Comparison of ENCODE assay signal across 20 cellular contexts in the genomic region with DNA sequence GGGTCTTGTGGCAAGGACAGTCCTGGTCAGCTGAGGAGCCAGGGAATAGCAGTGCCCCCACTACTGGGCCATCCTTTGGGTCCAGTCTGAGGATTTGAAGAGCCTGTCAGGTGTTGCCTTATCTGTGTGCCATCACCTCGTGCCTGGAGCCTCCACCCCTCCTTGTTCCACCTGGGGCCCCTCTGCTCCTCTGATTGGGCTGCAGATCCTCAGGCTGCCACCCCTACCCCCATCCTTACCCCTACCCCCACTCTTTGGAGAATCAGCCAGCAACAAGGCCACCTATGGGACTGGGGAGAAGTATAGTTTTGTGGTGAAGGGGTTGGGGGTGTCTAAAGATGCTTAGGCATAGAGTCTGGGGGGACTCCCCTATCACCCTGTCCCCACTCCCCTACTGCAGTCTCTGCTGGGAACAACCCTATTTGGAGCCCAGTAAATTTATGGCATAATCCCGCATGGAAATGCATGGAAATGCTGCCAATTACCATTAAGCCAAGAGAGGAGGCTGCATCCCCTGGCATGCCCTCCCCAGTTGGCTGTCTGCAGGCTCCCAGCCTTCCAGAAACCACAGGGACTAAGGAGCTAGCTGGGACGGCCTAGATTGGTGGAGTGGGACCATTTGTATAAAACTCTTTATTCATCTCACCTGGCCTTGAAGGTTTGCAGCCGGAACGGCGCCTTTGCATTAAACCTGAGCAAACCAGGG.
DNase-seq lines count a peak whose midpoint lies in the region; ATAC-seq and TF ChIP-seq lines count a peak whose summit lies in the region.
"Had no signal": no experiment of that assay in that cellular context is flagged by ENCODE, and none has a peak within 500 bp of the region (broad histone marks: within the 10 kb centered on the region; RNA-seq: fewer than 3 reads in every experiment).

No MANE protein-coding gene starts in this region.

- no peak overlapping the region for H3K27ac ChIP-seq in GM23338 (ENCODE audit: low read depth)
- H3K27ac ChIP-seq in Karpas-422 (ENCODE audit: low read length): peak overlapping the region; percentile 69
- peak overlapping the region; percentile 0 for H3K27ac ChIP-seq in angular gyrus (ENCODE audit: low read depth, low read length)
- H3K27ac ChIP-seq in neural progenitor cell: no peak overlapping the region
- H3K27ac ChIP-seq: GM23248, PC-9 had no signal

- H3K9me3 ChIP-seq in Karpas-422 (ENCODE audit: low read length) (no peaks in the 10 kb centered on the region), neural progenitor cell (ENCODE audit: low read depth) (peaks cover 8% of the 10 kb centered on the region)
- H3K9me3 ChIP-seq: BE2C had no signal

- H3K4me2 ChIP-seq in GM23338: no peak overlapping the region
- H3K4me2 ChIP-seq in Karpas-422 (ENCODE audit: low read depth, low read length, poor library complexity, severe bottlenecking): peak overlapping the region; percentile 33
- peak overlapping the region; percentile 38 for H3K4me2 ChIP-seq in neural progenitor cell
- H3K4me2 ChIP-seq: PC-9 had no signal

- H3K27me3 ChIP-seq in GM23338 (ENCODE audit: insufficient read depth) (no peaks in the 10 kb centered on the region), Karpas-422 (ENCODE audit: low read length) (no peaks in the 10 kb centered on the region), neural progenitor cell (no peaks in the 10 kb centered on the region)
- H3K27me3 ChIP-seq: BE2C had no signal

- H3K4me1 ChIP-seq in GM23338 (ENCODE audit: insufficient read depth) (peaks cover 25% of the 10 kb centered on the region), Karpas-422 (ENCODE audit: low read length) (peaks cover 49% of the 10 kb centered on the region), neural progenitor cell (peaks cover 17% of the 10 kb centered on the region)
- H3K4me1 ChIP-seq: BE2C had no signal

- H3K27ac Mint-ChIP-seq in GM23338: 0 out of 2 replicates have a peak overlapping the region, but pooled peaks have one; percentile 19
- no peak overlapping the region for H3K27ac Mint-ChIP-seq in neural progenitor cell

- H2AFZ ChIP-seq in GM23338 (peak overlapping the region; percentile 76), Karpas-422 (ENCODE audit: low read length) (no peak overlapping the region), neural progenitor cell (replicated peaks) (peak overlapping the region; percentile 68)
- H2AFZ ChIP-seq: GM23248, PC-9 had no signal

- H3K36me3 ChIP-seq in GM23338 (ENCODE audit: insufficient read depth) (no peaks in the 10 kb centered on the region), Karpas-422 (ENCODE audit: insufficient read depth, low read length) (no peaks in the 10 kb centered on the region), neural progenitor cell (no peaks in the 10 kb centered on the region)
- H3K36me3 ChIP-seq: BE2C had no signal

- peaks cover 23% of the 10 kb centered on the region for H3K9me3 Mint-ChIP-seq in GM23338
- peaks cover 5% of the 10 kb centered on the region for H3K9me3 Mint-ChIP-seq in neural progenitor cell

- ATAC-seq in GM23338: peak; percentile 59
- no peak for ATAC-seq in GM18858 (IDR thresholded peaks at IDR 0.05; ENCODE audit: unreplicated experiment)
- ATAC-seq: GM12878, HCT116 had no signal

- H3K27me3 Mint-ChIP-seq in GM23338 (ENCODE audit: insufficient read depth, low read depth, poor library complexity) (peaks cover 5% of the 10 kb centered on the region), neural progenitor cell (ENCODE audit: insufficient read depth, low read depth) (peaks cover 6% of the 10 kb centered on the region)

- H3K79me2 ChIP-seq in GM23338 (replicated peaks; ENCODE audit: insufficient read depth) (no peaks in the 10 kb centered on the region), Karpas-422 (ENCODE audit: low read length) (no peaks in the 10 kb centered on the region), neural progenitor cell (ENCODE audit: low read depth) (no peaks in the 10 kb centered on the region)

- H3K9ac ChIP-seq in Karpas-422 (ENCODE audit: low read length) (peak overlapping the region; percentile 51), neural progenitor cell (no peak overlapping the region)
- H3K9ac ChIP-seq: GM23248 had no signal

- no peaks in the 10 kb centered on the region for H3K9me2 ChIP-seq in GM23338 (ENCODE audit: insufficient read depth)
- no peaks in the 10 kb centered on the region for H3K9me2 ChIP-seq in Karpas-422 (replicated peaks; ENCODE audit: insufficient read depth, low read length)

- H3K4me1 Mint-ChIP-seq in GM23338: peaks cover 29% of the 10 kb centered on the region
- H3K4me1 Mint-ChIP-seq in neural progenitor cell: no peaks in the 10 kb centered on the region

- TF ChIP-seq CTCF in GM23338 (conservative IDR thresholded peaks at IDR 0.05; ENCODE audit: low read depth in 2 of 2) (no peak), neural progenitor cell (IDR thresholded peaks at IDR 0.05) (no peak)

- H3F3A ChIP-seq in GM23338 (replicated peaks; ENCODE audit: low read depth) (no peaks in the 10 kb centered on the region), neural progenitor cell (ENCODE audit: low read depth) (no peaks in the 10 kb centered on the region)

- DNase-seq in GM23338 (ENCODE audit: low spot score) (no peak), Karpas-422 (no peak), neural progenitor cell (ENCODE audit: low spot score) (no peak), NCI-H1436 treated with DMSO at 0.1 percent for 48 hours (lab: John Stamatoyannopoulos, UW) (no peak)
- no peak for DNase-seq in stimulated activated CD4-positive, alpha-beta T cell treated with anti-CD3 and anti-CD28 coated beads, Interleukin-4, amount 100 ng/mL, for 24 hours
- DNase-seq: BE2C, DND-41, GM23248, KG1, NCI-H1092 treated with DMSO at 0.1 percent for 48 hours, NCI-H146, NCI-H2029, NCI-H510A treated with DMSO at 0.1 percent for 48 hours, RPMI8226, SHP77 had no signal

- H3K4me3 Mint-ChIP-seq in GM23338 (no peak overlapping the region), neural progenitor cell (no peak overlapping the region)

- H3K36me3 Mint-ChIP-seq in GM23338 (ENCODE audit: low read depth) (peaks cover 12% of the 10 kb centered on the region; the same call in 2 of the 3 replicates), neural progenitor cell (peaks cover 2% of the 10 kb centered on the region)

- no peak overlapping the region for H3K4me3 ChIP-seq in GM23338
- no peak overlapping the region for H3K4me3 ChIP-seq in Karpas-422 (ENCODE audit: low read length)
- H3K4me3 ChIP-seq in neural progenitor cell: no peak overlapping the region
- H3K4me3 ChIP-seq: GM12878, GM23248, PC-9 had no signal

- H4K20me1 ChIP-seq in GM23338 (replicated peaks; ENCODE audit: insufficient read depth) (no peaks in the 10 kb centered on the region), Karpas-422 (ENCODE audit: insufficient read depth, low read depth, low read length) (no peaks in the 10 kb centered on the region), neural progenitor cell (ENCODE audit: low read depth) (no peaks in the 10 kb centered on the region)

Comparison
In these comparisons a context has a peak if more than half of its experiments do, and no peak if none do; other contexts are left out.
1. H3K27ac ChIP-seq: peak in Karpas-422 (single experiment) and angular gyrus (single experiment); none in GM23338 (single experiment) and neural progenitor cell (single experiment).